Comparison of ENCODE assay signal across 2 cellular contexts in genomic region chr11:124740277-124740882, GRCh38.
TF ChIP-seq lines count a peak whose summit lies in the region.

No MANE protein-coding gene starts in this region.

TF ChIP-seq in HCT116, 20 proteins besides CTCF, POLR2A, EP300 and RAD21 (continued from another document):
- TF ChIP-seq ZBTB33 (IDR thresholded peaks at IDR 0.05; ENCODE audit: extremely low read depth, insufficient replicate concordance, low read length), result no peak

TF ChIP-seq in neural cell, 6 proteins besides CTCF, POLR2A, EP300 and RAD21:
- TF ChIP-seq REST (IDR thresholded peaks at IDR 0.05; ENCODE audit: borderline replicate concordance) (no peak), SMC3 (conservative IDR thresholded peaks at IDR 0.05; ENCODE audit: poor library complexity) (no peak)
